10 cellular contexts compared by ENCODE assay signal in the genomic region with DNA sequence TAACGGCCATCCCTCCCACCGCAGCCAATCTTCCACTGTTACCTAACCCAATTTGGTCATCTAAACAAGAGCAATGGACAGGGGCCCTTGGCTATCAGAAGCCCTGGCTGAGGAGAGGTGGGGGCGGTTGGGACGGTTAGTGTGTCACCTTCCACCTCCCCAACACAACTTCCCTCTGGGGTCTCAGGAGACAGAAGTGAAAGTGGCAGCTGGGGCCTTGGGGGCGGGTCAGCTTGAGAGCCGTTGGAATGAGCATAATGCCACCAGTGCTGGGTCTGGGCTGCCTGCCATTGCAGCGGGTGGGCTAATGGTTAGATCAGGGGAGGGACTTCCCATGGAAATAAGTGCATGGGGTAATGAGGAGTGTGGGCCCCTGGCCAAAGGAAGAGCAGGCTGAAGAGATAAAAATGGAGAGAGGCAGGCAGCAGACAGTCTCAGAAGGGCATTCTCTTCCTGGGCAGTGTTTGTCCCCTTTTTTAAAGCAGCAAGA. TPM values are rescaled to one million over a fixed set of nuclear protein-coding genes. Genes with fewer than 3 reads are reported as not detected.
A peak's percentile ranks its signal among the peaks of the same experiment; 100 is the strongest.
DNase-seq lines count a peak whose midpoint lies in the region; ATAC-seq and TF ChIP-seq lines count a peak whose summit lies in the region.
"Had no signal": no experiment of that assay in that cellular context is flagged by ENCODE, and none has a peak within 500 bp of the region (broad histone marks: within the 10 kb centered on the region; RNA-seq: fewer than 3 reads in every experiment).

No MANE protein-coding gene starts in this region.

- peak overlapping the region; percentile 13 to 87 (median 74) for H3K4me3 Mint-ChIP-seq in CD8-positive, alpha-beta memory T cell
- H3K4me3 Mint-ChIP-seq in natural killer cell treated with Interleukin-12 subunit alpha and Interleukin-12 subunit beta and Interleukin-15 and Interleukin-18, amount 100 ng/mL, for 72 hours = peak overlapping the region; percentile 81

- no peak for TF ChIP-seq POLR2A in body of pancreas (IDR thresholded peaks at IDR 0.05)

- peaks cover 87% of the 10 kb centered on the region for H3K79me2 ChIP-seq in Karpas-422 (ENCODE audit: low read length)

- 39 to 47% methylated on average over 7 of the region's 7 CpGs for WGBS in body of pancreas, 2 donors

- H3K9me3 Mint-ChIP-seq in CD8-positive, alpha-beta memory T cell = no peaks in the 10 kb centered on the region
- H3K9me3 Mint-ChIP-seq in natural killer cell treated with Interleukin-12 subunit alpha and Interleukin-12 subunit beta and Interleukin-15 and Interleukin-18, amount 100 ng/mL, for 72 hours = no peaks in the 10 kb centered on the region

- H3K4me1 Mint-ChIP-seq in CD8-positive, alpha-beta memory T cell = peaks cover 98 to 100% (median 100%) of the 10 kb centered on the region in 3 donors
- H3K4me1 Mint-ChIP-seq in natural killer cell treated with Interleukin-12 subunit alpha and Interleukin-12 subunit beta and Interleukin-15 and Interleukin-18, amount 100 ng/mL, for 72 hours (ENCODE audit: low read depth in 2 of 2) = peaks cover 83 to 84% of the 10 kb centered on the region in 2 donors

- H3K9me3 ChIP-seq in CD8-positive, alpha-beta memory T cell (ENCODE audit: low read length) = no peaks in the 10 kb centered on the region
- H3K9me3 ChIP-seq in Karpas-422 (ENCODE audit: low read length) (no peaks in the 10 kb centered on the region), body of pancreas (no peaks in the 10 kb centered on the region)

- H3K27me3 Mint-ChIP-seq in CD8-positive, alpha-beta memory T cell = no peaks in the 10 kb centered on the region
- no peaks in the 10 kb centered on the region for H3K27me3 Mint-ChIP-seq in natural killer cell treated with Interleukin-12 subunit alpha and Interleukin-12 subunit beta and Interleukin-15 and Interleukin-18, amount 100 ng/mL, for 72 hours

- no peak overlapping the region for H2AFZ ChIP-seq in Karpas-422 (ENCODE audit: low read length)

- H3K36me3 ChIP-seq in CD8-positive, alpha-beta memory T cell (ENCODE audit: insufficient read depth, low read length) = peaks cover 6% of the 10 kb centered on the region
- H3K36me3 ChIP-seq in Karpas-422 (ENCODE audit: insufficient read depth, low read length) (no peaks in the 10 kb centered on the region; the same call in 1 of the 2 replicates), body of pancreas (replicated peaks in 1 of 2; ENCODE audit: insufficient read depth in 1 of 2, low read depth in 2 of 2) (no peaks in the 10 kb centered on the region)

- H3K27me3 ChIP-seq in CD8-positive, alpha-beta memory T cell (ENCODE audit: insufficient read depth, low read length, poor library complexity, severe bottlenecking) = no peaks in the 10 kb centered on the region
- no peaks in the 10 kb centered on the region for H3K27me3 ChIP-seq in Karpas-422 (ENCODE audit: low read length)
- H3K27me3 ChIP-seq in body of pancreas = no peaks in the 10 kb centered on the region

- peak overlapping the region; percentile 79 for H3K4me2 ChIP-seq in Karpas-422 (ENCODE audit: low read depth, low read length, poor library complexity, severe bottlenecking)

- H3K27ac ChIP-seq in CD8-positive, alpha-beta memory T cell (ENCODE audit: low read depth, low read length) = peak overlapping the region; percentile 25
- peak overlapping the region; percentile 99 for H3K27ac ChIP-seq in Karpas-422 (ENCODE audit: low read length)
- H3K27ac ChIP-seq in body of pancreas = peak overlapping the region in 3 of 4 donors; percentile 3 to 63 (median 60)

- peak overlapping the region; percentile 80 for H3K9ac ChIP-seq in Karpas-422 (ENCODE audit: low read length)

- peaks cover 100% of the 10 kb centered on the region for H3K4me1 ChIP-seq in CD8-positive, alpha-beta memory T cell (ENCODE audit: insufficient read depth, low read length)
- peaks cover 100% of the 10 kb centered on the region for H3K4me1 ChIP-seq in Karpas-422 (ENCODE audit: low read length)
- peaks cover 100% of the 10 kb centered on the region for H3K4me1 ChIP-seq in body of pancreas

- no peak for TF ChIP-seq CTCF in body of pancreas (IDR thresholded peaks at IDR 0.05)

- intact Hi-C loops in body of pancreas (cut with DNase I) = no loop called here

- peaks cover 18% of the 10 kb centered on the region; the same call in 1 of the 2 replicates for H4K20me1 ChIP-seq in Karpas-422 (ENCODE audit: insufficient read depth, low read depth, low read length)

- CTCF ChIA-PET in CD8-positive, alpha-beta memory T cell (lab: Charles Lee) = interaction anchor here (1.5 to 13.1 kb wide), 4 partner anchors 8 to 63 kb away, joined by 4 to 177 read pairs (median 48); partner anchors contain the start of gene MEF2D

- peak overlapping the region; percentile 9 for H3K4me3 ChIP-seq in CD8-positive, alpha-beta memory T cell (ENCODE audit: low read length)
- peak overlapping the region; percentile 61 for H3K4me3 ChIP-seq in Karpas-422 (ENCODE audit: low read length)
- H3K4me3 ChIP-seq in body of pancreas = no peak overlapping the region

- in situ Hi-C loops in ACHN (cut with HindIII; ENCODE audit: low pct_ligation_motif_present, low pct_unique_long_range_greater_than_20kb, low sequenced_read_pairs) = no loop called here

- H3K27ac Mint-ChIP-seq in CD8-positive, alpha-beta memory T cell = peak overlapping the region; percentile 83 to 100 (median 96)
- H3K27ac Mint-ChIP-seq in natural killer cell treated with Interleukin-12 subunit alpha and Interleukin-12 subunit beta and Interleukin-15 and Interleukin-18, amount 100 ng/mL, for 72 hours = peak overlapping the region; percentile 91 to 98

- no peaks in the 10 kb centered on the region for H3K9me2 ChIP-seq in Karpas-422 (replicated peaks; ENCODE audit: insufficient read depth, low read length)

- no peak for DNase-seq in CD8-positive, alpha-beta memory T cell
- peak; percentile 98 for DNase-seq in Karpas-422
- DNase-seq in body of pancreas = peak in 1 of 4 donors; percentile 41
- no peak for DNase-seq in natural killer cell treated with Interleukin-12 subunit alpha and Interleukin-12 subunit beta and Interleukin-15 and Interleukin-18, amount 100 ng/mL, for 72 hours (ENCODE audit: low spot score)
- DNase-seq in DMS53 (lab: John Stamatoyannopoulos, UW) = no peak
- DNase-seq in ACHN = no peak
- DNase-seq in NCI-H1092 (lab: John Stamatoyannopoulos, UW) = no peak
- no peak for DNase-seq in GM19238 (ENCODE audit: insufficient read length, low spot score)
- DNase-seq: effector CD8-positive, alpha-beta T cell; stimulated activated CD4-positive, alpha-beta T cell treated with anti-CD3 and anti-CD28 coated beads, Interleukin-2, amount 100 ng/mL, for 48 hours had no signal

- POLR2A ChIA-PET in CD8-positive, alpha-beta memory T cell (lab: Charles Lee) = interaction anchor here (0.9 to 5.4 kb wide), 2 partner anchors 8 kb away, joined by 5 to 49 read pairs; partner anchors contain the start of gene MEF2D

- peaks cover 0 to 47% (median 4%) of the 10 kb centered on the region in 3 donors for H3K36me3 Mint-ChIP-seq in CD8-positive, alpha-beta memory T cell
- no peaks in the 10 kb centered on the region for H3K36me3 Mint-ChIP-seq in natural killer cell treated with Interleukin-12 subunit alpha and Interleukin-12 subunit beta and Interleukin-15 and Interleukin-18, amount 100 ng/mL, for 72 hours

- no peak for ATAC-seq in body of pancreas
- no peak for ATAC-seq in natural killer cell treated with Interleukin-12 subunit alpha and Interleukin-12 subunit beta and Interleukin-15 and Interleukin-18, amount 100 ng/mL, for 72 hours

RNA-seq across cellular contexts. Expression of gene MEF2D, which starts 7.9 kb away (rescaled TPM):
- 10 to 100 TPM; 32.9 to 35.4 TPM for total RNA-seq in CD8-positive, alpha-beta memory T cell
- 19.2 TPM for polyA plus RNA-seq in CD8-positive, alpha-beta memory T cell
- 22.3 and 24.7 TPM in 2 replicates for total RNA-seq in Karpas-422 (2014; rRNA removed; shearing (Covaris generic); ENCODE audit: low replicate concordance)
- 10 to 100 TPM; 15.6 to 18.1 TPM for total RNA-seq in body of pancreas
- total RNA-seq in natural killer cell treated with Interleukin-12 subunit alpha and Interleukin-12 subunit beta and Interleukin-15 and Interleukin-18, amount 100 ng/mL, for 72 hours = 10 to 100 TPM; 48.1 to 62.2 TPM

Comparison
In these comparisons a context has a peak if more than half of its experiments do, and no peak if none do; other contexts are left out.
1. H3K27ac ChIP-seq: peak in every context shown above with its lines; median percentile 99 in Karpas-422; 60 in body of pancreas; 25 in CD8-positive, alpha-beta memory T cell.
2. H3K4me3 ChIP-seq: peak in CD8-positive, alpha-beta memory T cell (single experiment) and Karpas-422 (single experiment); none in body of pancreas (0 of 2).